Comparison of ENCODE assay signal across 17 cellular contexts in the genomic region with DNA sequence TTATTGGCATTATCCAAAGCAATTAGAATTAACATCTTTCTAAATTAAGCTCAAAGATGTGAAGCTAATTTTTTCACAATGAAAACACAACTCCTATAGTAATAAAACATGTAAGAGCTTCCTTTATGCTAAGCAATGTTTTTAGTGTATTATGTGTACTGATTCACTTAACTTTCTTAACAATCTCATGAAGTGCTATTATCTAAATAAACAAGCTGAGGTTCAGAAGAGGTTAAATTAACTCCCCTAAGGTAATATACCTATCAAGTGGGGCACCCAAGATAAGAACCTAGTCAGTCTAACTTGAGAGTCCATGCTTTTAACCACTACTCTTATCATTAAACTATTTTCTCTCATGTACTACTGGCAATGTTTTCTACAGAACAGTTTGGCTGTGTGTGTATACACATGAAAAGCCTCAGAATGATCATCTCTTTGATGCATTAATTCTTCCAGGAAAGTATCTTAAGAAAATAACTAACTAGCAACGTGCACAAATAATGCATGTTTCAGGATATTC. TPM values are rescaled to one million over a fixed set of nuclear protein-coding genes. Genes with fewer than 3 reads are reported as not detected.
DNase-seq lines count a peak whose midpoint lies in the region; ATAC-seq, FAIRE-seq and TF ChIP-seq lines count a peak whose summit lies in the region.
"Had no signal": no experiment of that assay in that cellular context is flagged by ENCODE, and none has a peak within 500 bp of the region (broad histone marks: within the 10 kb centered on the region; RNA-seq: fewer than 3 reads in every experiment).

No MANE protein-coding gene starts in this region.

- 98% methylated on average over 1 of the region's 1 CpG for whole genome bisulfite sequencing in HepG2 (ENCODE audit: low lambda C conversion rate)

- H2AFZ ChIP-seq in GM23338 (no peak overlapping the region), fibroblast of lung (ENCODE audit: low read length) (no peak overlapping the region), HepG2 (ENCODE audit: low read length) (no peak overlapping the region)

- H3K4me2 ChIP-seq in GM23338 (no peak overlapping the region), fibroblast of lung (ENCODE audit: extremely low read depth, insufficient read depth, low read length) (peak overlapping the region; percentile 25), HepG2 (ENCODE audit: low read depth, low read length) (no peak overlapping the region)

- no peaks in the 10 kb centered on the region for H3K9me2 ChIP-seq in GM23338 (ENCODE audit: insufficient read depth)

- H3K27me3 Mint-ChIP-seq in activated CD8-positive, alpha-beta memory T cell treated with anti-CD3 and anti-CD28 coated beads, Interleukin-2, amount 10 ng/mL, durations not matched to agents 7 days and 5 days: no peaks in the 10 kb centered on the region
- H3K27me3 Mint-ChIP-seq in GM23338 (ENCODE audit: insufficient read depth, low read depth, poor library complexity): no peaks in the 10 kb centered on the region
- no peaks in the 10 kb centered on the region for H3K27me3 Mint-ChIP-seq in activated CD4-positive, alpha-beta memory T cell treated with anti-CD3 and anti-CD28 coated beads for 36 hours

- no peaks in the 10 kb centered on the region for H3K4me1 ChIP-seq in GM23338 (ENCODE audit: insufficient read depth)
- H3K4me1 ChIP-seq in fibroblast of lung (ENCODE audit: control insufficient read depth, extremely low read depth, insufficient read depth, low read length): peaks cover 10% of the 10 kb centered on the region
- peaks cover 4% of the 10 kb centered on the region; the same call in 1 of the 2 replicates for H3K4me1 ChIP-seq in HepG2 (ENCODE audit: insufficient read depth, low read length)

- TF ChIP-seq EP300 in HepG2 (IDR thresholded peaks at IDR 0.05; ENCODE audit: low read depth in 2 of 2, low read length in 2 of 2) (no peak), HepG2 (CRISPR knock-in tag; IDR thresholded peaks at IDR 0.05; ENCODE audit: borderline replicate concordance) (no peak)

- H3K4me3 Mint-ChIP-seq in activated CD8-positive, alpha-beta memory T cell treated with anti-CD3 and anti-CD28 coated beads, Interleukin-2, amount 10 ng/mL, durations not matched to agents 7 days and 5 days: no peak overlapping the region
- H3K4me3 Mint-ChIP-seq in GM23338: no peak overlapping the region
- no peak overlapping the region for H3K4me3 Mint-ChIP-seq in activated CD4-positive, alpha-beta memory T cell treated with anti-CD3 and anti-CD28 coated beads for 36 hours

- no peak for ATAC-seq in activated CD8-positive, alpha-beta memory T cell treated with anti-CD3 and anti-CD28 coated beads, Interleukin-2, amount 10 ng/mL, durations not matched to agents 7 days and 5 days
- no peak for ATAC-seq in GM23338
- ATAC-seq in HepG2: no peak
- ATAC-seq in GM19395 (IDR thresholded peaks at IDR 0.05; ENCODE audit: unreplicated experiment): no peak
- no peak for ATAC-seq in GM18511 (IDR thresholded peaks at IDR 0.05; ENCODE audit: unreplicated experiment)
- ATAC-seq: HCT116, K562 had no signal

- TF ChIP-seq RAD21 in HepG2 (CRISPR knock-in tag; IDR thresholded peaks at IDR 0.05): no peak

- TF ChIP-seq CTCF in GM23338 (conservative IDR thresholded peaks at IDR 0.05; ENCODE audit: low read depth in 2 of 2): no peak
- no peak for TF ChIP-seq CTCF in fibroblast of lung (conservative IDR thresholded peaks at IDR 0.05 in 1 of 2, IDR thresholded peaks at IDR 0.05 in 1 of 2; ENCODE audit: low read depth in 1 of 2, low read length in 2 of 2)
- TF ChIP-seq CTCF in HepG2 (CRISPR knock-in tag; IDR thresholded peaks at IDR 0.05): no peak

- peaks cover 60% of the 10 kb centered on the region for H3K36me3 ChIP-seq in GM23338 (ENCODE audit: insufficient read depth)
- H3K36me3 ChIP-seq in fibroblast of lung (ENCODE audit: control insufficient read depth, insufficient read depth, low read length): peaks cover 6% of the 10 kb centered on the region
- H3K36me3 ChIP-seq in HepG2 (replicated peaks in 1 of 2; ENCODE audit: control insufficient read depth in 1 of 2, insufficient read depth in 2 of 2, low read length in 2 of 2): peaks cover 10 to 56% of the 10 kb centered on the region in 2 experiments

- POLR2A ChIA-PET in activated CD4-positive, alpha-beta memory T cell treated with anti-CD3 and anti-CD28 coated beads for 36 hours (lab: Charles Lee): interaction anchor here (0.7 to 1.4 kb wide), 2 partner anchors 9 to 13 kb away, joined by 3 to 4 read pairs; no protein-coding TSS in a partner anchor
- POLR2A ChIA-PET in HepG2 (lab: Yijun Ruan, JAX): no interaction called here

- in situ Hi-C loops in HepG2 (cut with HindIII; ENCODE audit: extremely low pct_ligation_motif_present, low pct_unique_long_range_greater_than_20kb): loop anchor here (10.0 kb wide), 1 partner anchor 45 kb away; no protein-coding TSS in a partner anchor

- peak overlapping the region; percentile 66 for H3K27ac Mint-ChIP-seq in activated CD8-positive, alpha-beta memory T cell treated with anti-CD3 and anti-CD28 coated beads, Interleukin-2, amount 10 ng/mL, durations not matched to agents 7 days and 5 days
- no peak overlapping the region; the same call in 1 of the 2 replicates for H3K27ac Mint-ChIP-seq in GM23338
- H3K27ac Mint-ChIP-seq in activated CD4-positive, alpha-beta memory T cell treated with anti-CD3 and anti-CD28 coated beads for 36 hours: peak overlapping the region; percentile 54

- no peaks in the 10 kb centered on the region for H3K9me3 ChIP-seq in fibroblast of lung (ENCODE audit: control insufficient read depth, insufficient read depth, low read depth, low read length)
- no peaks in the 10 kb centered on the region for H3K9me3 ChIP-seq in HepG2 (ENCODE audit: low read length)

- H3K9ac ChIP-seq in fibroblast of lung (ENCODE audit: insufficient read depth, low read length) (no peak overlapping the region), HepG2 (ENCODE audit: insufficient read depth, low read depth, low read length) (no peak overlapping the region)

- DNase-seq in activated CD8-positive, alpha-beta memory T cell treated with anti-CD3 and anti-CD28 coated beads, Interleukin-2, amount 10 ng/mL, durations not matched to agents 7 days and 5 days: no peak
- DNase-seq in activated CD8-positive, alpha-beta memory T cell treated with anti-CD3 and anti-CD28 coated beads, Interleukin-2, amount 50 U/mL, for 4 hours: no peak
- DNase-seq in GM23338 (ENCODE audit: low spot score) (no peak), fibroblast of lung (ENCODE audit: low read depth in 2 of 2) (no peak), HepG2 (ENCODE audit: low spot score) (no peak)
- no peak for DNase-seq in activated CD4-positive, alpha-beta memory T cell treated with anti-CD3 and anti-CD28 coated beads for 36 hours
- DNase-seq: NCI-H1048; NCI-H146; NCI-H2081 treated with DMSO at 0.1 percent for 48 hours; NCI-H226; NCI-H526 treated with DMSO at 0.1 percent for 48 hours; NK-92 treated with Interleukin-12 subunit alpha and Interleukin-12 subunit beta, amount 100 ng/mL, for 24 hours had no signal

- H3K79me2 ChIP-seq in GM23338 (replicated peaks; ENCODE audit: insufficient read depth) (peaks cover 100% of the 10 kb centered on the region), fibroblast of lung (ENCODE audit: control insufficient read depth, insufficient read depth, low read length) (peaks cover 44% of the 10 kb centered on the region), HepG2 (ENCODE audit: insufficient read depth, low read length) (peaks cover 49% of the 10 kb centered on the region)

- H3K27me3 ChIP-seq in GM23338 (ENCODE audit: insufficient read depth) (no peaks in the 10 kb centered on the region), fibroblast of lung (ENCODE audit: control insufficient read depth, insufficient read depth, low read length) (no peaks in the 10 kb centered on the region), HepG2 (ENCODE audit: control insufficient read depth in 1 of 2, insufficient read depth in 2 of 2, low read length in 2 of 2) (no peaks in the 10 kb centered on the region)

- H3K27ac ChIP-seq in GM23338 (ENCODE audit: low read depth) (0 out of 2 replicates have a peak overlapping the region, but pooled peaks have one; percentile 30), fibroblast of lung (ENCODE audit: insufficient read depth, low read length) (no peak overlapping the region), HepG2 (ENCODE audit: extremely low read length, insufficient read depth, low read length) (no peak overlapping the region)

- peaks cover 61% of the 10 kb centered on the region for H3K4me1 Mint-ChIP-seq in activated CD8-positive, alpha-beta memory T cell treated with anti-CD3 and anti-CD28 coated beads, Interleukin-2, amount 10 ng/mL, durations not matched to agents 7 days and 5 days
- peaks cover 7% of the 10 kb centered on the region for H3K4me1 Mint-ChIP-seq in GM23338
- H3K4me1 Mint-ChIP-seq in activated CD4-positive, alpha-beta memory T cell treated with anti-CD3 and anti-CD28 coated beads for 36 hours (ENCODE audit: low read depth): peaks cover 59% of the 10 kb centered on the region

- H3K4me3 ChIP-seq in GM23338 (no peak overlapping the region), fibroblast of lung (replicated peaks in 1 of 4; ENCODE audit: control extremely low read depth in 1 of 4, insufficient read depth in 1 of 4, low read depth in 3 of 4, low read length in 4 of 4) (no peak overlapping the region), HepG2 (replicated peaks in 1 of 3; ENCODE audit: insufficient read depth in 1 of 3, low read depth in 2 of 3, low read length in 3 of 3) (no peak overlapping the region)
- H3K4me3 ChIP-seq: K562 had no signal

- CTCF ChIA-PET in activated CD8-positive, alpha-beta memory T cell treated with anti-CD3 and anti-CD28 coated beads, Interleukin-2, amount 10 ng/mL, durations not matched to agents 7 days and 5 days (lab: Charles Lee): interaction anchor here (1.6 to 3.5 kb wide), 4 partner anchors 10 to 64 kb away, joined by 5 to 13 read pairs (median 7); partner anchors contain the start of gene USO1
- CTCF ChIA-PET in activated CD4-positive, alpha-beta memory T cell treated with anti-CD3 and anti-CD28 coated beads for 36 hours (lab: Charles Lee): interaction anchor here (1.1 kb wide), 1 partner anchor 189 kb away, joined by 5 read pairs; no protein-coding TSS in a partner anchor
- CTCF ChIA-PET in HepG2 (lab: Yijun Ruan, JAX; ENCODE audit: low intra/inter-chr PET ratio, low total read pairs): no interaction called here

- H4K20me1 ChIP-seq in GM23338 (replicated peaks; ENCODE audit: insufficient read depth) (peaks cover 41% of the 10 kb centered on the region), fibroblast of lung (ENCODE audit: control insufficient read depth, extremely low read depth, insufficient read depth, low read length) (no peaks in the 10 kb centered on the region), HepG2 (ENCODE audit: insufficient read depth, low read length) (peaks cover 21% of the 10 kb centered on the region)

- no peaks in the 10 kb centered on the region for H3K9me3 Mint-ChIP-seq in activated CD8-positive, alpha-beta memory T cell treated with anti-CD3 and anti-CD28 coated beads, Interleukin-2, amount 10 ng/mL, durations not matched to agents 7 days and 5 days (ENCODE audit: low read depth)
- no peaks in the 10 kb centered on the region for H3K9me3 Mint-ChIP-seq in GM23338
- H3K9me3 Mint-ChIP-seq in activated CD4-positive, alpha-beta memory T cell treated with anti-CD3 and anti-CD28 coated beads for 36 hours: no peaks in the 10 kb centered on the region

- intact Hi-C loops in activated CD4-positive, alpha-beta memory T cell treated with anti-CD3 and anti-CD28 coated beads for 36 hours (cut with micrococcal nuclease): loop anchor here (5.0 kb wide), 1 partner anchor 188 kb away; no protein-coding TSS in a partner anchor
- intact Hi-C loops in HepG2 (cut with micrococcal nuclease; ENCODE audit: unreplicated experiment): no loop called here

- peaks cover 7% of the 10 kb centered on the region for H3F3A ChIP-seq in GM23338 (replicated peaks; ENCODE audit: low read depth)

- no peak for FAIRE-seq in HepG2 (lab: Jason Lieb, UNC)
- FAIRE-seq: HTR-8/SVneo, K562 had no signal

- no TSS peak for BruUV-seq in HepG2 (replicated peaks; lab: Mats Ljungman, UMichigan)

- TF ChIP-seq POLR2A in HepG2 (IDR thresholded peaks at IDR 0.05; ENCODE audit: insufficient read depth in 1 of 2, low read depth in 2 of 2, low read length in 2 of 2): no peak

- peaks cover 54% of the 10 kb centered on the region for H3K36me3 Mint-ChIP-seq in activated CD8-positive, alpha-beta memory T cell treated with anti-CD3 and anti-CD28 coated beads, Interleukin-2, amount 10 ng/mL, durations not matched to agents 7 days and 5 days
- peaks cover 74% of the 10 kb centered on the region for H3K36me3 Mint-ChIP-seq in GM23338 (ENCODE audit: low read depth)
- H3K36me3 Mint-ChIP-seq in activated CD4-positive, alpha-beta memory T cell treated with anti-CD3 and anti-CD28 coated beads for 36 hours: peaks cover 35% of the 10 kb centered on the region

RNA-seq across cellular contexts. Expression of gene G3BP2, which starts 13.6 kb away (rescaled TPM):
- total RNA-seq in activated CD8-positive, alpha-beta memory T cell treated with anti-CD3 and anti-CD28 coated beads, Interleukin-2, amount 10 ng/mL, durations not matched to agents 7 days and 5 days: 100 to 1,000 TPM; 148 to 230 TPM
- total RNA-seq in GM23338 (2014; rRNA removed; shearing (Covaris generic)): 411 and 435 TPM in 2 replicates
- polyA plus RNA-seq in GM23338 (2016; fragmentation: Nextera tagmentation; extraction: Ambion mirVana) (94.5 and 103 TPM in 2 replicates), fibroblast of lung (124 and 143 TPM in 2 replicates), HepG2 (2011; rRNA removed) (45.9 and 51.7 TPM in 2 replicates)
- total RNA-seq in activated CD4-positive, alpha-beta memory T cell treated with anti-CD3 and anti-CD28 coated beads for 36 hours: 100 to 1,000 TPM; 137 to 144 TPM
- total RNA-seq in fibroblast of lung (140 and 143 TPM in 2 replicates), HepG2 (2016; rRNA removed; fragmentation: Illumina TruSeq; extraction: Trizol) (179 and 316 TPM in 2 replicates)
- polyA plus RNA-seq in fibroblast of lung (2012): 85.9 and 98.8 TPM in 2 replicates
- 10.6 and 12.2 TPM in 2 replicates for polyA minus RNA-seq in fibroblast of lung (ENCODE audit: low replicate concordance)
- 11.2 and 19.7 TPM in 2 replicates for total RNA-seq in HepG2 (2016; cell fraction: cytosol; rRNA removed; fragmentation: Illumina TruSeq; extraction: Trizol; ENCODE audit: low read depth)
- 189 and 305 TPM in 2 replicates for total RNA-seq in HepG2 (2016; cell fraction: insoluble cytoplasmic fraction; rRNA removed; fragmentation: Illumina TruSeq; extraction: Trizol)
- 43.1 and 44.4 TPM in 2 replicates for total RNA-seq in HepG2 (2016; cell fraction: membrane; rRNA removed; fragmentation: Illumina TruSeq; extraction: Trizol)
- 111 and 112 TPM in 2 replicates for total RNA-seq in HepG2 (2016; cell fraction: nucleus; rRNA removed; fragmentation: Illumina TruSeq; extraction: Trizol)
- polyA plus RNA-seq in HepG2 (2011; cell fraction: cytosol; rRNA removed): 27.1 and 46.8 TPM in 2 replicates
- polyA plus RNA-seq in HepG2 (2011; cell fraction: nucleus; rRNA removed): 15.9 and 17.2 TPM in 2 replicates
- polyA plus RNA-seq in HepG2 (2012): 70.5 and 76.8 TPM in 2 replicates
- 5.2 and 5.9 TPM in 2 replicates for polyA plus RNA-seq in HepG2 (2016; cell fraction: cytosol; fragmentation: Illumina TruSeq; extraction: Trizol; ENCODE audit: low read depth)
- 205 and 220 TPM in 2 replicates for polyA plus RNA-seq in HepG2 (2016; cell fraction: insoluble cytoplasmic fraction; fragmentation: Illumina TruSeq; extraction: Trizol; ENCODE audit: low read depth)
- polyA plus RNA-seq in HepG2 (2016; cell fraction: membrane; fragmentation: Illumina TruSeq; extraction: Trizol; ENCODE audit: low read depth): 17.8 and 19.9 TPM in 2 replicates
- polyA plus RNA-seq in HepG2 (2016; cell fraction: nucleus; fragmentation: Illumina TruSeq; extraction: Trizol; ENCODE audit: insufficient read depth, low read depth): 75.9 and 78.7 TPM in 2 replicates
- 31.2 and 31.4 TPM in 2 replicates for polyA minus RNA-seq in HepG2 (2011; rRNA and poly(A)+ RNA removed; ENCODE audit: low replicate concordance)
- 69.6 and 72.0 TPM in 2 replicates for polyA minus RNA-seq in HepG2 (2011; cell fraction: cytosol; rRNA and poly(A)+ RNA removed)
- 61.0 and 82.1 TPM in 2 replicates for polyA minus RNA-seq in HepG2 (2011; cell fraction: nucleus; rRNA and poly(A)+ RNA removed)

RNA-seq across cellular contexts. Expression of gene CDKL2, which starts 29.2 kb away (rescaled TPM):
- total RNA-seq in activated CD8-positive, alpha-beta memory T cell treated with anti-CD3 and anti-CD28 coated beads, Interleukin-2, amount 10 ng/mL, durations not matched to agents 7 days and 5 days: 1 to 10 TPM in 1 of 2 experiments, under 1 TPM in 1; 0.16 to 1.5 TPM
- total RNA-seq in GM23338 (2014; rRNA removed; shearing (Covaris generic)): 1.7 and 1.8 TPM in 2 replicates
- 2.0 and 3.1 TPM in 2 replicates for polyA plus RNA-seq in GM23338 (2016; fragmentation: Nextera tagmentation; extraction: Ambion mirVana)
- 1 to 10 TPM in 1 of 2 experiments, under 1 TPM in 1; 0.97 to 1.1 TPM for total RNA-seq in activated CD4-positive, alpha-beta memory T cell treated with anti-CD3 and anti-CD28 coated beads for 36 hours
- total RNA-seq in fibroblast of lung: 1.8 and 2.3 TPM in 2 replicates
- polyA plus RNA-seq in fibroblast of lung: 0.40 and 0.44 TPM in 2 replicates
- polyA plus RNA-seq in fibroblast of lung (2012): 0.17 and 0.22 TPM in 2 replicates
- not detected in 2 replicates for polyA minus RNA-seq in fibroblast of lung (ENCODE audit: low replicate concordance)
- total RNA-seq in HepG2 (2016; rRNA removed; fragmentation: Illumina TruSeq; extraction: Trizol): not detected in 2 replicates
- not detected in 2 replicates for total RNA-seq in HepG2 (2016; cell fraction: cytosol; rRNA removed; fragmentation: Illumina TruSeq; extraction: Trizol; ENCODE audit: low read depth)
- total RNA-seq in HepG2 (2016; cell fraction: insoluble cytoplasmic fraction; rRNA removed; fragmentation: Illumina TruSeq; extraction: Trizol): not detected in 2 replicates
- total RNA-seq in HepG2 (2016; cell fraction: membrane; rRNA removed; fragmentation: Illumina TruSeq; extraction: Trizol): not detected in 2 replicates
- not detected in 2 replicates for total RNA-seq in HepG2 (2016; cell fraction: nucleus; rRNA removed; fragmentation: Illumina TruSeq; extraction: Trizol)
- polyA plus RNA-seq in HepG2 (2011; rRNA removed): not detected in 2 replicates
- polyA plus RNA-seq in HepG2 (2011; cell fraction: cytosol; rRNA removed): not detected in 2 replicates
- polyA plus RNA-seq in HepG2 (2011; cell fraction: nucleus; rRNA removed): not detected in 2 replicates
- not detected in 2 replicates for polyA plus RNA-seq in HepG2 (2012)
- not detected in 2 replicates for polyA plus RNA-seq in HepG2 (2016; cell fraction: cytosol; fragmentation: Illumina TruSeq; extraction: Trizol; ENCODE audit: low read depth)
- not detected in 2 replicates for polyA plus RNA-seq in HepG2 (2016; cell fraction: insoluble cytoplasmic fraction; fragmentation: Illumina TruSeq; extraction: Trizol; ENCODE audit: low read depth)
- not detected in 2 replicates for polyA plus RNA-seq in HepG2 (2016; cell fraction: membrane; fragmentation: Illumina TruSeq; extraction: Trizol; ENCODE audit: low read depth)
- polyA plus RNA-seq in HepG2 (2016; cell fraction: nucleus; fragmentation: Illumina TruSeq; extraction: Trizol; ENCODE audit: insufficient read depth, low read depth): not detected in 2 replicates
- polyA minus RNA-seq in HepG2 (2011; rRNA and poly(A)+ RNA removed; ENCODE audit: low replicate concordance): not detected in 2 replicates
- polyA minus RNA-seq in HepG2 (2011; cell fraction: cytosol; rRNA and poly(A)+ RNA removed): not detected in 2 replicates
- not detected in 2 replicates for polyA minus RNA-seq in HepG2 (2011; cell fraction: nucleus; rRNA and poly(A)+ RNA removed)
